ENCODE assay signal across 8 cellular contexts in genomic region chr5:147369742-147370374, GRCh38.
A peak's percentile ranks its signal among the peaks of the same experiment; 100 is the strongest.
DNase-seq lines count a peak whose midpoint lies in the region; ATAC-seq and TF ChIP-seq lines count a peak whose summit lies in the region.

No MANE protein-coding gene starts in this region.

- no peak for ATAC-seq in HG03025 (IDR thresholded peaks at IDR 0.05; ENCODE audit: low FRiP score, unreplicated experiment)

- H3K4me3 ChIP-seq in adipocyte (ENCODE audit: low read length) (no peak overlapping the region), liver (ENCODE audit: low read depth in 1 of 3, low read length in 3 of 3) (no peak overlapping the region)

- H3K9me3 ChIP-seq in adipocyte (ENCODE audit: control insufficient read depth, low read length) (peaks cover under 1% of the 10 kb centered on the region), liver (ENCODE audit: control insufficient read depth in 4 of 4, low read length in 3 of 4) (no peaks in the 10 kb centered on the region)

- DNase-seq in AML-193 (lab: John Stamatoyannopoulos, UW) (peak; percentile 19 to 20), Kasumi-1 (lab: John Stamatoyannopoulos, UW) (peak; percentile 13 to 39), adipocyte (ENCODE audit: low read depth) (peak; percentile 61), OCI-M1 (lab: John Stamatoyannopoulos, UW) (no peak), HEK293T (ENCODE audit: extremely low spot score) (no peak), cerebellum (ENCODE audit: low spot score) (no peak)

- H3K27me3 ChIP-seq in adipocyte (replicated peaks; ENCODE audit: control insufficient read depth, insufficient read depth, low read length) (no peaks in the 10 kb centered on the region), liver (ENCODE audit: control insufficient read depth in 4 of 4, insufficient read depth in 4 of 4, low read length in 3 of 4) (peaks cover 0 to 5% (median 1%) of the 10 kb centered on the region in 4 donors)

- 25% methylated on average over 2 of the region's 2 CpGs for WGBS in liver

- CTCF ChIA-PET in HEK293T (lab: Yijun Ruan, JAX) = interaction anchor here (0.7 to 1.6 kb wide), 5 partner anchors 19 to 831 kb away, joined by 3 to 8 read pairs (median 4); partner anchors contain the start of gene STK32A

- H3K4me1 ChIP-seq in adipocyte (ENCODE audit: control insufficient read depth, insufficient read depth, low read length) = peaks cover 11% of the 10 kb centered on the region
- no peaks in the 10 kb centered on the region for H3K4me1 ChIP-seq in liver (ENCODE audit: control insufficient read depth in 4 of 4, insufficient read depth in 4 of 4, low read length in 3 of 4)

- H3K36me3 ChIP-seq in adipocyte (ENCODE audit: control insufficient read depth, insufficient read depth, low read length, severe bottlenecking) (no peaks in the 10 kb centered on the region), liver (ENCODE audit: control insufficient read depth in 4 of 4, insufficient read depth in 3 of 4, low read depth in 1 of 4, low read length in 3 of 4) (no peaks in the 10 kb centered on the region)

- POLR2A ChIA-PET in HEK293T (lab: Yijun Ruan, JAX) = no interaction called here

- TF ChIP-seq CTCF in liver (IDR thresholded peaks at IDR 0.05; ENCODE audit: low read depth, low read length, missing input control) = peak; percentile 28

- H3K27ac ChIP-seq in liver (ENCODE audit: low read depth in 1 of 2, low read length in 2 of 2) = no peak overlapping the region

- H3K9ac ChIP-seq in adipocyte (ENCODE audit: low read length) (no peak overlapping the region), liver (ENCODE audit: low read depth in 1 of 2, low read length in 2 of 2) (no peak overlapping the region)

- TF ChIP-seq RAD21 in liver (IDR thresholded peaks at IDR 0.05) = peak; percentile 53 to 62

TF ChIP-seq in liver, 16 proteins besides CTCF, POLR2A, EP300 and RAD21:
- TF ChIP-seq ZBTB33 (IDR thresholded peaks at IDR 0.05) (no peak), REST (IDR thresholded peaks at IDR 0.05) (no peak), RXRA (IDR thresholded peaks at IDR 0.05) (no peak), SP1 (IDR thresholded peaks at IDR 0.05) (no peak), JUND (IDR thresholded peaks at IDR 0.05) (no peak), MAX (IDR thresholded peaks at IDR 0.05) (no peak), HNF4G (IDR thresholded peaks at IDR 0.05) (no peak), FOXA2 (IDR thresholded peaks at IDR 0.05) (no peak), TAF1 (conservative IDR thresholded peaks at IDR 0.05) (no peak), FOXA1 (IDR thresholded peaks at IDR 0.05) (no peak), YY1 (IDR thresholded peaks at IDR 0.05) (no peak)
TF ChIP-seq in liver: peak in this region for 0.

TF ChIP-seq in HEK293T, 16 proteins besides CTCF, POLR2A, EP300 and RAD21:
- TF ChIP-seq FOXA1 (IDR thresholded peaks at IDR 0.05) = no peak
- TF ChIP-seq FOXK2 (IDR thresholded peaks at IDR 0.05) = no peak
- TF ChIP-seq ARNT (IDR thresholded peaks at IDR 0.05) = no peak
- no peak for TF ChIP-seq SP1 (IDR thresholded peaks at IDR 0.05)

Comparison
In these comparisons a context has a peak if more than half of its experiments do, and no peak if none do; other contexts are left out.
1. DNase-seq: peak in AML-193 (2 of 2), Kasumi-1 (2 of 2) and adipocyte (single experiment); none in OCI-M1 (single experiment), HEK293T (single experiment) and cerebellum (single experiment).